In genomic region chr5:8721536-8721935, GRCh38 we compare ENCODE assay signal across 15 cellular contexts.
DNase-seq lines count a peak whose midpoint lies in the region; ATAC-seq and TF ChIP-seq lines count a peak whose summit lies in the region.
"Had no signal": no experiment of that assay in that cellular context is flagged by ENCODE, and none has a peak within 500 bp of the region (broad histone marks: within the 10 kb centered on the region; RNA-seq: fewer than 3 reads in every experiment).

No MANE protein-coding gene starts in this region.

- peaks cover 7% of the 10 kb centered on the region for H3K4me1 Mint-ChIP-seq in progenitor cell of endocrine pancreas (ENCODE audit: low read depth)
- H3K4me1 Mint-ChIP-seq: GM23338 had no signal

- H3K9me3 Mint-ChIP-seq in progenitor cell of endocrine pancreas (ENCODE audit: low read depth): no peaks in the 10 kb centered on the region
- H3K9me3 Mint-ChIP-seq: GM23338 had no signal

- WGBS in body of pancreas, 2 donors: 13 to 32% methylated on average over 1 of the region's 1 CpG

- H3K27ac ChIP-seq in body of pancreas: no peak overlapping the region
- H3K27ac ChIP-seq in effector memory CD4-positive, alpha-beta T cell (ENCODE audit: insufficient read depth, low read length, poor library complexity, severe bottlenecking): no peak overlapping the region
- H3K27ac ChIP-seq in left lung: no peak overlapping the region
- H3K27ac ChIP-seq: C4-2B had no signal

- H3K36me3 ChIP-seq in body of pancreas (replicated peaks in 1 of 2; ENCODE audit: insufficient read depth in 1 of 2, low read depth in 2 of 2): no peaks in the 10 kb centered on the region
- no peaks in the 10 kb centered on the region for H3K36me3 ChIP-seq in effector memory CD4-positive, alpha-beta T cell (ENCODE audit: control insufficient read depth, insufficient read depth, low read length)
- H3K36me3 ChIP-seq in left lung: no peaks in the 10 kb centered on the region

- TF ChIP-seq CTCF in body of pancreas (IDR thresholded peaks at IDR 0.05) (no peak), fibroblast of mammary gland (conservative IDR thresholded peaks at IDR 0.05; ENCODE audit: control insufficient read depth, insufficient read depth, low read depth, low read length) (no peak), progenitor cell of endocrine pancreas (IDR thresholded peaks at IDR 0.05; ENCODE audit: unreplicated experiment) (no peak), left lung (IDR thresholded peaks at IDR 0.05) (no peak)

- H3K27me3 ChIP-seq in body of pancreas (no peaks in the 10 kb centered on the region), left lung (no peaks in the 10 kb centered on the region)
- no peaks in the 10 kb centered on the region for H3K27me3 ChIP-seq in effector memory CD4-positive, alpha-beta T cell (replicated peaks; ENCODE audit: control insufficient read depth, insufficient read depth, low read length, poor library complexity, severe bottlenecking)

- no peaks in the 10 kb centered on the region for H3K9me3 ChIP-seq in body of pancreas
- H3K9me3 ChIP-seq in effector memory CD4-positive, alpha-beta T cell (ENCODE audit: control insufficient read depth, low read length): no peaks in the 10 kb centered on the region
- peaks cover 0 to 2% of the 10 kb centered on the region in 2 donors for H3K9me3 ChIP-seq in left lung
- H3K9me3 ChIP-seq: Caco-2 had no signal

- no peak overlapping the region for H3K4me3 Mint-ChIP-seq in progenitor cell of endocrine pancreas (ENCODE audit: low read depth)
- H3K4me3 Mint-ChIP-seq: CD4-positive, alpha-beta T cell; GM23338 had no signal

- no peaks in the 10 kb centered on the region for H3K4me1 ChIP-seq in body of pancreas
- H3K4me1 ChIP-seq in effector memory CD4-positive, alpha-beta T cell (ENCODE audit: control insufficient read depth, insufficient read depth, low read length, poor library complexity, severe bottlenecking): no peaks in the 10 kb centered on the region
- H3K4me1 ChIP-seq in left lung: no peaks in the 10 kb centered on the region
- H3K4me1 ChIP-seq: Caco-2 had no signal

- ATAC-seq in body of pancreas (peak; percentile 83), left lung (no peak)
- ATAC-seq: GM23338 had no signal

- H3K36me3 Mint-ChIP-seq in progenitor cell of endocrine pancreas (ENCODE audit: insufficient read depth): no peaks in the 10 kb centered on the region

- no peaks in the 10 kb centered on the region for H3K27me3 Mint-ChIP-seq in progenitor cell of endocrine pancreas
- H3K27me3 Mint-ChIP-seq: CD4-positive, alpha-beta T cell had no signal

- DNase-seq in body of pancreas: peak in 2 of 4 donors; percentile 9 to 23
- DNase-seq in fibroblast of mammary gland (ENCODE audit: low read depth): peak; percentile 40
- DNase-seq in progenitor cell of endocrine pancreas (ENCODE audit: low spot score, unreplicated experiment): no peak
- DNase-seq in HuH-7 (ENCODE audit: low spot score): no peak
- no peak for DNase-seq in effector memory CD4-positive, alpha-beta T cell
- DNase-seq in left lung: no peak
- DNase-seq: ACHN; AML-193; Caco-2; CD4-positive, alpha-beta T cell; DMS79; GDM1; HCEC 1CT had no signal

- no peak overlapping the region for H3K4me3 ChIP-seq in body of pancreas
- H3K4me3 ChIP-seq in fibroblast of mammary gland (ENCODE audit: control insufficient read depth, low read depth, low read length): no peak overlapping the region
- no peak overlapping the region for H3K4me3 ChIP-seq in effector memory CD4-positive, alpha-beta T cell (ENCODE audit: insufficient read depth, low read depth, low read length, poor library complexity, severe bottlenecking)
- H3K4me3 ChIP-seq in left lung: no peak overlapping the region
- H3K4me3 ChIP-seq: GM23338 had no signal

- no peak for TF ChIP-seq POLR2A in body of pancreas (IDR thresholded peaks at IDR 0.05)

- intact Hi-C loops in body of pancreas (cut with DNase I) (no loop called here), left lung (cut with DNase I) (no loop called here)

- peak overlapping the region; percentile 14 for H3K27ac Mint-ChIP-seq in progenitor cell of endocrine pancreas
- H3K27ac Mint-ChIP-seq: CD4-positive, alpha-beta T cell; GM23338 had no signal
